Comparison of ENCODE assay signal across 8 cellular contexts in the genomic region with DNA sequence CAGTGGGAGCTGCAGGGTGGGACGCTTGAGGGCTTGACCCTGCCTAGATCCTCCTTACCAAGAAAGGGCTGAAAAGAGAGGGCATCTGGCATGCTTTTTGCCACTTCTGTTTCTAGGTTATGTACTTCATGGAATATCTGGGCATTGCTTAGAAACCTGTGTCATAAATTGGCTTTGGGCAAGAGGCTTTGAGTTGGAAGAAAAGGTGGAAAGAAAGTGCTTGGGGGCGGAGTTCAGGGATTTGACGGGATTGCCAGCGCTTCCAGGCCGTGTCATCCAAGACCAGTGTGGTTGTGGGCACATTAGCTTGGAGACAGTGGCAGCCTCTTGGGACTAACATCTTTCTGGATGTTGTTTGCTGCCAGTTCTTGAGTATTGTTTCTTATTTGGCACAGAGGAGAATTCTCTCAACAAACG. TPM values are rescaled to one million over a fixed set of nuclear protein-coding genes. Genes with fewer than 3 reads are reported as not detected.
DNase-seq lines count a peak whose midpoint lies in the region; ATAC-seq, FAIRE-seq and TF ChIP-seq lines count a peak whose summit lies in the region.

No MANE protein-coding gene starts in this region.

- no peak for TF ChIP-seq EP300 in stomach (IDR thresholded peaks at IDR 0.05)

- whole genome bisulfite sequencing in stomach, 5 donors, result 6 to 19% (median 11%) methylated on average over 5 to 6 of the region's 6 CpGs

- H3K27me3 ChIP-seq in stomach, result no peaks in the 10 kb centered on the region

- TF ChIP-seq CTCF in stomach (IDR thresholded peaks at IDR 0.05), result no peak

- H3K4me1 ChIP-seq in stomach, result peaks cover 4 to 18% (median 14%) of the 10 kb centered on the region in 4 donors

- peak overlapping the region; percentile 79 to 99 (median 93) for H3K4me3 ChIP-seq in stomach

- intact Hi-C loops in stomach (cut with DNase I; ENCODE audit: low total_unique reads), result no loop called here

- peaks cover 0 to 10% of the 10 kb centered on the region in 2 donors for H3K36me3 Mint-ChIP-seq in activated naive CD4-positive, alpha-beta T cell treated with anti-CD3 and anti-CD28 coated beads, Interleukin-2, amount 50 U/mL, for 72 hours

- no peaks in the 10 kb centered on the region for H3K9me3 Mint-ChIP-seq in activated naive CD4-positive, alpha-beta T cell treated with anti-CD3 and anti-CD28 coated beads, Interleukin-2, amount 50 U/mL, for 72 hours

- TF ChIP-seq POLR2A in stomach (IDR thresholded peaks at IDR 0.05), result no peak
- no peak for TF ChIP-seq POLR2A in erythroblast (IDR thresholded peaks at IDR 0.05; ENCODE audit: low read length)

- peak; percentile 56 for DNase-seq in ACHN
- DNase-seq in HCEC 1CT, result peak; percentile 11
- DNase-seq in activated naive CD4-positive, alpha-beta T cell treated with anti-CD3 and anti-CD28 coated beads, Interleukin-2, amount 50 U/mL, for 72 hours (ENCODE audit: low spot score in 2 of 2), result no peak
- DNase-seq in islet precursor cell, result peak; percentile 57
- DNase-seq in stomach, result no peak
- DNase-seq in HTR-8/SVneo (ENCODE audit: insufficient read length, low spot score), result no peak
- no peak for DNase-seq in erythroblast (lab: John Stamatoyannopoulos, UW)

- H3K9me3 ChIP-seq in stomach, result no peaks in the 10 kb centered on the region

- H3K27ac Mint-ChIP-seq in activated naive CD4-positive, alpha-beta T cell treated with anti-CD3 and anti-CD28 coated beads, Interleukin-2, amount 50 U/mL, for 72 hours, result peak overlapping the region; percentile 80 to 90

- peak overlapping the region in 4 of 5 donors; percentile 83 to 95 (median 92) for H3K27ac ChIP-seq in stomach

- in situ Hi-C loops in ACHN (cut with HindIII; ENCODE audit: low pct_ligation_motif_present, low pct_unique_long_range_greater_than_20kb, low sequenced_read_pairs), result no loop called here

- ATAC-seq in activated naive CD4-positive, alpha-beta T cell treated with anti-CD3 and anti-CD28 coated beads, Interleukin-2, amount 50 U/mL, for 72 hours, result no peak
- no peak for ATAC-seq in HG03159 (IDR thresholded peaks at IDR 0.05; ENCODE audit: unreplicated experiment)

- no peaks in the 10 kb centered on the region for H3K36me3 ChIP-seq in stomach

- FAIRE-seq in HTR-8/SVneo (lab: Jason Lieb, UNC), result no peak

RNA-seq across cellular contexts. Expression of a gene that starts 0.8 kb away (rescaled TPM):
- 10 to 100 TPM; 18.9 to 23.0 TPM for total RNA-seq in activated naive CD4-positive, alpha-beta T cell treated with anti-CD3 and anti-CD28 coated beads, Interleukin-2, amount 50 U/mL, for 72 hours
- total RNA-seq in stomach, result 10 to 100 TPM in 2 of 5 donors, 1 to 10 TPM in 3; 7.0 to 13.4 (median 7.3) TPM
- polyA plus RNA-seq in stomach, result 1 to 10 TPM; 2.4 to 7.5 (median 2.6) TPM

RNA-seq across cellular contexts. Expression of a gene that starts 34.8 kb away (rescaled TPM):
- 10 to 100 TPM; 35.4 to 43.5 TPM for total RNA-seq in activated naive CD4-positive, alpha-beta T cell treated with anti-CD3 and anti-CD28 coated beads, Interleukin-2, amount 50 U/mL, for 72 hours
- total RNA-seq in stomach, result 10 to 100 TPM in 3 of 5 donors, 1 to 10 TPM in 1, not detected in 1; 5.1 to 83.5 (median 12.5) TPM
- 10 to 100 TPM; 17.1 to 22.4 (median 19.4) TPM for polyA plus RNA-seq in stomach

Comparison
In these comparisons a context has a peak if more than half of its experiments do, and no peak if none do; other contexts are left out.
1. DNase-seq: peak in ACHN (single experiment), HCEC 1CT (single experiment) and islet precursor cell (single experiment); none in activated naive CD4-positive, alpha-beta T cell treated with anti-CD3 and anti-CD28 coated beads, Interleukin-2, amount 50 U/mL, for 72 hours (0 of 2), stomach (single experiment), HTR-8/SVneo (single experiment) and erythroblast (0 of 2).